Comparison of ENCODE assay signal across 17 cellular contexts in genomic region chr20:43957392-43957791, GRCh38. TPM values are rescaled to one million over a fixed set of nuclear protein-coding genes. Genes with fewer than 3 reads are reported as not detected.
DNase-seq lines count a peak whose midpoint lies in the region; ATAC-seq and TF ChIP-seq lines count a peak whose summit lies in the region.
"Had no signal": no experiment of that assay in that cellular context is flagged by ENCODE, and none has a peak within 500 bp of the region (broad histone marks: within the 10 kb centered on the region; RNA-seq: fewer than 3 reads in every experiment).

No MANE protein-coding gene starts in this region.

- 80% methylated on average over 1 of the region's 3 CpGs; no CpG with 5 or more reads in 1 of the 2 experiments for WGBS in IMR-90 (ENCODE audit: extremely low coverage in 2 of 2, insufficient read length in 1 of 2), 2 experiments

- peaks cover 6% of the 10 kb centered on the region for H3K27me3 Mint-ChIP-seq in CD4-positive, alpha-beta T cell

- H3K56ac ChIP-seq in IMR-90 (ENCODE audit: extremely low read depth, insufficient read depth, low read length), result no peak overlapping the region

- no peak for TF ChIP-seq POLR2A in IMR-90 (IDR thresholded peaks at IDR 0.05; ENCODE audit: low read depth, low read length)

- no TSS peak for BruUV-seq in IMR-90 (replicated peaks; lab: Mats Ljungman, UMichigan)

- no peak overlapping the region for H3K9ac ChIP-seq in IMR-90 (ENCODE audit: low read depth, low read length)

- no peak for TF ChIP-seq CTCF in CD4-positive, alpha-beta T cell (IDR thresholded peaks at IDR 0.05)
- TF ChIP-seq CTCF in IMR-90 (conservative IDR thresholded peaks at IDR 0.05; ENCODE audit: low read depth, low read length) (no peak), VCaP (conservative IDR thresholded peaks at IDR 0.05) (no peak), mucosa of descending colon (IDR thresholded peaks at IDR 0.05) (no peak)

- peaks cover 69% of the 10 kb centered on the region for H3K9me1 ChIP-seq in IMR-90 (ENCODE audit: insufficient read depth, low read length)

- H3K14ac ChIP-seq in IMR-90 (replicated peaks; ENCODE audit: low read depth, low read length), result 0 out of 2 replicates have a peak overlapping the region, but pooled peaks have one; percentile 27

- H4K5ac ChIP-seq in IMR-90 (ENCODE audit: low read depth, low read length), result no peak overlapping the region

- no peaks in the 10 kb centered on the region for H3K27me3 ChIP-seq in CD4-positive, alpha-beta T cell (ENCODE audit: control insufficient read depth, insufficient read depth, low read length)
- no peaks in the 10 kb centered on the region for H3K27me3 ChIP-seq in IMR-90 (ENCODE audit: control insufficient read depth, insufficient read depth, low read length)

- no peak for ATAC-seq in CD4-positive, alpha-beta T cell (ENCODE audit: poor library complexity)
- ATAC-seq in IMR-90 (ENCODE audit: low read depth) (no peak), mucosa of descending colon (peak; percentile 16), HG02763 (IDR thresholded peaks at IDR 0.05; ENCODE audit: unreplicated experiment) (no peak)

- DNase-seq in CD4-positive, alpha-beta T cell, result no peak
- DNase-seq in IMR-90 (no peak), mucosa of descending colon (no peak), NCI-H2196 (lab: John Stamatoyannopoulos, UW; ENCODE audit: unreplicated experiment) (no peak)
- no peak for DNase-seq in stimulated activated CD4-positive, alpha-beta T cell treated with anti-CD3 and anti-CD28 coated beads, Interleukin-4, amount 100 ng/mL, for 4 hours
- DNase-seq: ACHN, AML-193, GF-D8, H9, MV-4-11, NCI-H1694 treated with DMSO at 0.1 percent for 48 hours, NCI-H526 treated with DMSO at 0.1 percent for 48 hours, Right ventricle myocardium superior had no signal

- intact Hi-C loops in CD4-positive, alpha-beta T cell (cut with DNase I, micrococcal nuclease), result loop anchor here in 1 of 2 experiments (5.0 to 10.0 kb wide), 2 partner anchors 55 to 113 kb away; no protein-coding TSS in a partner anchor
- intact Hi-C loops in IMR-90 (cut with micrococcal nuclease) (no loop called here), mucosa of descending colon (cut with DNase I, micrococcal nuclease) (no loop called here)

- H3K4me1 ChIP-seq in IMR-90 (ENCODE audit: control insufficient read depth, insufficient read depth, low read length) (peaks cover 39% of the 10 kb centered on the region), mucosa of descending colon (ENCODE audit: low read depth) (peaks cover 16% of the 10 kb centered on the region)

- H3K4me1 Mint-ChIP-seq in CD4-positive, alpha-beta T cell (ENCODE audit: low read depth), result peaks cover 93% of the 10 kb centered on the region

- H2AK9ac ChIP-seq in IMR-90 (replicated peaks; ENCODE audit: low read depth, low read length, poor library complexity), result no peak overlapping the region

- H2BK120ac ChIP-seq in IMR-90 (ENCODE audit: low read depth, low read length), result no peak overlapping the region

- peaks cover 7% of the 10 kb centered on the region; the same call in 1 of the 2 replicates for H4K20me1 ChIP-seq in IMR-90 (ENCODE audit: insufficient read depth, low read length)

- no peak overlapping the region for H3K18ac ChIP-seq in IMR-90 (ENCODE audit: low read depth, low read length)

- no peak overlapping the region for H3K23ac ChIP-seq in IMR-90 (ENCODE audit: low read depth, low read length)

- H2BK5ac ChIP-seq in IMR-90 (ENCODE audit: low read depth, low read length, poor library complexity, severe bottlenecking), result no peak overlapping the region

- no peaks in the 10 kb centered on the region for H3K36me3 ChIP-seq in IMR-90 (ENCODE audit: control insufficient read depth, insufficient read depth, low read length)
- H3K36me3 ChIP-seq in mucosa of descending colon (ENCODE audit: low read depth), result no peaks in the 10 kb centered on the region

- CTCF ChIA-PET in CD4-positive, alpha-beta T cell (lab: Charles Lee), result no interaction called here
- CTCF ChIA-PET in IMR-90 (lab: Yijun Ruan, JAX), result interaction anchor here (0.7 kb wide), 1 partner anchor 206 kb away, joined by 5 read pairs; no protein-coding TSS in a partner anchor

- H3K4me2 ChIP-seq in IMR-90 (ENCODE audit: low read depth, low read length), result no peak overlapping the region

- POLR2A ChIA-PET in CD4-positive, alpha-beta T cell (lab: Charles Lee), result interaction anchor here (0.5 kb wide), 1 partner anchor 37 kb away, joined by 3 read pairs; no protein-coding TSS in a partner anchor
- POLR2A ChIA-PET in IMR-90 (lab: Charles Lee; ENCODE audit: unreplicated experiment), result no interaction called here

- dilution Hi-C loops in IMR-90 (cut with HindIII; ENCODE audit: low sequenced_read_pairs, unreplicated experiment), result no loop called here

- no peak overlapping the region for H3K4me3 Mint-ChIP-seq in CD4-positive, alpha-beta T cell
- H3K4me3 Mint-ChIP-seq: H9 had no signal

- peak overlapping the region; percentile 10 for H3K27ac Mint-ChIP-seq in CD4-positive, alpha-beta T cell
- H3K27ac Mint-ChIP-seq: H9 had no signal

- H3K9me3 Mint-ChIP-seq in CD4-positive, alpha-beta T cell, result peaks cover 3% of the 10 kb centered on the region

- H2BK15ac ChIP-seq in IMR-90 (ENCODE audit: low read depth, low read length), result 0 out of 3 replicates have a peak overlapping the region, but pooled peaks have one; percentile 20

- no peaks in the 10 kb centered on the region for H3K9me3 ChIP-seq in CD4-positive, alpha-beta T cell (ENCODE audit: control insufficient read depth, low read length)
- no peaks in the 10 kb centered on the region for H3K9me3 ChIP-seq in IMR-90 (ENCODE audit: control insufficient read depth, insufficient read depth, low read length)
- H3K9me3 ChIP-seq in mucosa of descending colon, result no peaks in the 10 kb centered on the region

- H3K27ac ChIP-seq in CD4-positive, alpha-beta T cell (ENCODE audit: low read depth, low read length), result no peak overlapping the region
- H3K27ac ChIP-seq in IMR-90 (ENCODE audit: insufficient read depth, low read length), result no peak overlapping the region
- peak overlapping the region; percentile 87 for H3K27ac ChIP-seq in VCaP
- H3K27ac ChIP-seq: C4-2B, SK-N-MC had no signal

- H3K36me3 Mint-ChIP-seq in CD4-positive, alpha-beta T cell (ENCODE audit: low read depth), result no peaks in the 10 kb centered on the region

- no peak overlapping the region for H4K8ac ChIP-seq in IMR-90 (ENCODE audit: low read depth in 2 of 2, low read length in 2 of 2)

- peaks cover 71 to 93% of the 10 kb centered on the region in 2 experiments for H3K79me1 ChIP-seq in IMR-90 (ENCODE audit: low read depth in 1 of 2, low read length in 2 of 2)

- no peak overlapping the region for H2AFZ ChIP-seq in IMR-90 (replicated peaks; ENCODE audit: low read length, poor library complexity)

- in situ Hi-C loops in IMR-90 (cut with MboI; ENCODE audit: low sequenced_read_pairs), result no loop called here

- H2AK5ac ChIP-seq in IMR-90 (ENCODE audit: low read depth, low read length), result no peak overlapping the region

- H2BK20ac ChIP-seq in IMR-90 (ENCODE audit: low read depth, low read length), result no peak overlapping the region

- no peak overlapping the region; the same call in 1 of the 2 replicates for H4K91ac ChIP-seq in IMR-90 (ENCODE audit: insufficient read depth, low read depth, low read length)

- H3K4ac ChIP-seq in IMR-90 (ENCODE audit: low read depth, low read length), result peak overlapping the region; percentile 24; the same call in 1 of the 2 replicates

- TF ChIP-seq RAD21 in IMR-90 (IDR thresholded peaks at IDR 0.05; ENCODE audit: low read length), result no peak

- H3K4me3 ChIP-seq in IMR-90 (ENCODE audit: insufficient read depth, low read depth, low read length) (no peak overlapping the region), mucosa of descending colon (no peak overlapping the region)
- H3K4me3 ChIP-seq: SK-N-MC had no signal

TF ChIP-seq in IMR-90, 13 proteins besides CTCF, POLR2A, EP300 and RAD21:
- no peak for TF ChIP-seq CHD1 (IDR thresholded peaks at IDR 0.05; ENCODE audit: low read depth, low read length)
- no peak for TF ChIP-seq USF2 (IDR thresholded peaks at IDR 0.05; ENCODE audit: low read depth, low read length)
- no peak for TF ChIP-seq FOS (IDR thresholded peaks at IDR 0.05; ENCODE audit: low read depth, low read length)
- no peak for TF ChIP-seq RCOR1 (IDR thresholded peaks at IDR 0.05; ENCODE audit: insufficient replicate concordance, low read length)
- TF ChIP-seq MXI1 (IDR thresholded peaks at IDR 0.05; ENCODE audit: borderline replicate concordance, low read depth, low read length), result no peak
- TF ChIP-seq ELK1 (IDR thresholded peaks at IDR 0.05; ENCODE audit: borderline replicate concordance, low read depth, low read length), result no peak
- TF ChIP-seq BHLHE40 (IDR thresholded peaks at IDR 0.05; ENCODE audit: low read depth, low read length), result no peak
- TF ChIP-seq SMC3 (IDR thresholded peaks at IDR 0.05; ENCODE audit: low read depth, low read length), result no peak
- TF ChIP-seq RFX5 (IDR thresholded peaks at IDR 0.05; ENCODE audit: low read depth, low read length), result no peak

RNA-seq across cellular contexts. Expression of gene TOX2, which starts 42.7 kb away (rescaled TPM):
- 1 to 10 TPM; 3.3 to 3.9 TPM for total RNA-seq in CD4-positive, alpha-beta T cell
- total RNA-seq in IMR-90 (2012; rRNA removed) (1.1 and 1.3 TPM in 2 replicates), mucosa of descending colon (1 to 10 TPM; 2.9 to 6.1 (median 5.5) TPM)
- 17.2 and 17.5 TPM in 2 replicates for polyA plus RNA-seq in IMR-90 (2012; rRNA removed)
- 14.6 and 25.9 TPM in 2 replicates for polyA plus RNA-seq in IMR-90 (2012; cell fraction: cytosol; rRNA removed)
- polyA plus RNA-seq in IMR-90 (2012; cell fraction: nucleus; rRNA removed; ENCODE audit: low replicate concordance), result 17.1 and 23.2 TPM in 2 replicates
